ENCODE assay signal across 1 cellular context in the genomic region with DNA sequence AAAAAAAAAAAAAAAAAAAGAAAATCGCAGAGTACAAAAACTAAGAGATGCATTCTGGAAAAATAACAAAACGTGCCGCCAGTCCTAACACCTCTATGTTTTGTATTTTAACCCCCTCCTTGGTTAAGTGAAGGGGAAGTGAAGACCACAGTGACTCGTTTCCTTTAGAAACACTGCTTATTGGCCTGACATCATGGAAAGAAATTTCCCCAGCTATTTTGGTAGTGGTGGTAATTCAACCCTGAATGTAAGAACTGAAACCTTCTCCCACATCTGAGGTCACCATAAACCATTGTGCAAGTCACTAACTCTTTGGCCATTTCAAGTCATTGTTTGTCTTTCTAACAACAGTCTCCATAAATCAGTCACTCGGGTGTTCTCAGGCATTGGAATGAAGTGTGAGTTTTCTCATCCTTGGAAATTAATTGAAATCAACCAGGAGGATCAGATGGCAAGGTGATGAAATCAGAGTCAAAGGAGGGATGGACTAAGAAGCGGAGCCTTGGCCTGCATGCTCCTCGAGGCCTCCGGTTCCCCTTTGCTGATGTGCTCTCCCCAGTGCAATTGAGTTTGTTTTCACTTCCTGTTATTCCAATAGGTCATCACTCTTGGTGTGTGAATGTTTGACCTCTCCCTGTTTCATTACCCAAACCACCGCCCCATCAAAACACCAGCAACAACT.
TF ChIP-seq lines count a peak whose summit lies in the region.

No MANE protein-coding gene starts in this region.

TF ChIP-seq in GM12878, 131 proteins besides CTCF, POLR2A, EP300 and RAD21 (continued from another document and continues in another):
- TF ChIP-seq ZBTB11 (CRISPR knock-in tag; IDR thresholded peaks at IDR 0.05) (no peak), SREBF1 (IDR thresholded peaks at IDR 0.05; ENCODE audit: low read length) (no peak), STAT1 (conservative IDR thresholded peaks at IDR 0.05) (0 out of 2 replicates have a peak, but pooled peaks have one; percentile 76), RAD51 (IDR thresholded peaks at IDR 0.05) (no peak), JUND (IDR thresholded peaks at IDR 0.05; ENCODE audit: low read depth, low read length) (peak; percentile 64; the same call in 1 of the 2 replicates), ATF7 (IDR thresholded peaks at IDR 0.05; ENCODE audit: low read depth) (peak; percentile 98), ZBED1 (IDR thresholded peaks at IDR 0.05; ENCODE audit: borderline replicate concordance) (peak; percentile 83; the same call in 1 of the 2 replicates), NR2C1 (IDR thresholded peaks at IDR 0.05) (0 out of 2 replicates have a peak, but pooled peaks have one; percentile 19), BHLHE40 (IDR thresholded peaks at IDR 0.05; ENCODE audit: borderline replicate concordance in 1 of 2, low read depth in 2 of 2, low read length in 1 of 2) (peak; percentile 98 to 99), ZNF217 (IDR thresholded peaks at IDR 0.05) (peak; percentile 70), TARDBP (IDR thresholded peaks at IDR 0.05; ENCODE audit: borderline replicate concordance) (no peak), ZBTB33 (IDR thresholded peaks at IDR 0.05) (no peak), NR2C2 (IDR thresholded peaks at IDR 0.05; ENCODE audit: borderline replicate concordance, control insufficient read depth, insufficient read length, low read depth) (no peak), EED (IDR thresholded peaks at IDR 0.05; ENCODE audit: low read depth) (peak; percentile 98), PML (IDR thresholded peaks at IDR 0.05; ENCODE audit: low read length) (0 out of 2 replicates have a peak, but pooled peaks have one; percentile 83), WRNIP1 (IDR thresholded peaks at IDR 0.05; ENCODE audit: borderline replicate concordance, low read depth, low read length) (no peak), TCF3 (IDR thresholded peaks at IDR 0.05; ENCODE audit: borderline replicate concordance, insufficient read depth, low read depth, low read length) (peak; percentile 69; the same call in 1 of the 2 replicates), NRF1 (conservative IDR thresholded peaks at IDR 0.05; ENCODE audit: low read depth, low read length) (no peak), MXI1 (IDR thresholded peaks at IDR 0.05; ENCODE audit: low read depth, low read length) (no peak), CHD2 (IDR thresholded peaks at IDR 0.05; ENCODE audit: borderline replicate concordance, low read depth, low read length) (peak; percentile 89), SREBF2 (IDR thresholded peaks at IDR 0.05; ENCODE audit: low read length) (no peak), CHD1 (IDR thresholded peaks at IDR 0.05; ENCODE audit: low read depth, low read length) (no peak), TAF1 (IDR thresholded peaks at IDR 0.05; ENCODE audit: borderline replicate concordance, low read depth, low read length) (peak; percentile 40; the same call in 1 of the 2 replicates), DPF2 (IDR thresholded peaks at IDR 0.05) (peak; percentile 98), NFYA (IDR thresholded peaks at IDR 0.05; ENCODE audit: borderline replicate concordance, low read depth, low read length) (no peak), GABPA (IDR thresholded peaks at IDR 0.05; ENCODE audit: low read depth) (peak; percentile 77), ZZZ3 (IDR thresholded peaks at IDR 0.05; ENCODE audit: control insufficient read depth, insufficient read length, low read depth) (no peak), SIX5 (IDR thresholded peaks at IDR 0.05; ENCODE audit: low read depth, low read length, severe bottlenecking) (peak; percentile 12), RELA (IDR thresholded peaks at IDR 0.05; ENCODE audit: borderline replicate concordance, partially characterized antibody) (peak; percentile 91), SMAD1 (IDR thresholded peaks at IDR 0.05; ENCODE audit: low read depth, partially characterized antibody) (no peak)
- TF ChIP-seq, protein P1, sequence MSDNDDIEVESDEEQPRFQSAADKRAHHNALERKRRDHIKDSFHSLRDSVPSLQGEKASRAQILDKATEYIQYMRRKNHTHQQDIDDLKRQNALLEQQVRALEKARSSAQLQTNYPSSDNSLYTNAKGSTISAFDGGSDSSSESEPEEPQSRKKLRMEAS (IDR thresholded peaks at IDR 0.05; ENCODE audit: low read depth, low read length) = no peak
- TF ChIP-seq, protein P2, sequence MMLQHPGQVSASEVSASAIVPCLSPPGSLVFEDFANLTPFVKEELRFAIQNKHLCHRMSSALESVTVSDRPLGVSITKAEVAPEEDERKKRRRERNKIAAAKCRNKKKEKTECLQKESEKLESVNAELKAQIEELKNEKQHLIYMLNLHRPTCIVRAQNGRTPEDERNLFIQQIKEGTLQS (IDR thresholded peaks at IDR 0.05; ENCODE audit: borderline replicate concordance, extremely low read depth, low read depth, low read length) = no peak
- TF ChIP-seq, protein P3, sequence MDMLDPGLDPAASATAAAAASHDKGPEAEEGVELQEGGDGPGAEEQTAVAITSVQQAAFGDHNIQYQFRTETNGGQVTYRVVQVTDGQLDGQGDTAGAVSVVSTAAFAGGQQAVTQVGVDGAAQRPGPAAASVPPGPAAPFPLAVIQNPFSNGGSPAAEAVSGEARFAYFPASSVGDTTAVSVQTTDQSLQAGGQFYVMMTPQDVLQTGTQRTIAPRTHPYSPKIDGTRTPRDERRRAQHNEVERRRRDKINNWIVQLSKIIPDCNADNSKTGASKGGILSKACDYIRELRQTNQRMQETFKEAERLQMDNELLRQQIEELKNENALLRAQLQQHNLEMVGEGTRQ (IDR thresholded peaks at IDR 0.05; ENCODE audit: borderline replicate concordance, low read depth, low read length) = no peak
- TF ChIP-seq, protein P4, sequence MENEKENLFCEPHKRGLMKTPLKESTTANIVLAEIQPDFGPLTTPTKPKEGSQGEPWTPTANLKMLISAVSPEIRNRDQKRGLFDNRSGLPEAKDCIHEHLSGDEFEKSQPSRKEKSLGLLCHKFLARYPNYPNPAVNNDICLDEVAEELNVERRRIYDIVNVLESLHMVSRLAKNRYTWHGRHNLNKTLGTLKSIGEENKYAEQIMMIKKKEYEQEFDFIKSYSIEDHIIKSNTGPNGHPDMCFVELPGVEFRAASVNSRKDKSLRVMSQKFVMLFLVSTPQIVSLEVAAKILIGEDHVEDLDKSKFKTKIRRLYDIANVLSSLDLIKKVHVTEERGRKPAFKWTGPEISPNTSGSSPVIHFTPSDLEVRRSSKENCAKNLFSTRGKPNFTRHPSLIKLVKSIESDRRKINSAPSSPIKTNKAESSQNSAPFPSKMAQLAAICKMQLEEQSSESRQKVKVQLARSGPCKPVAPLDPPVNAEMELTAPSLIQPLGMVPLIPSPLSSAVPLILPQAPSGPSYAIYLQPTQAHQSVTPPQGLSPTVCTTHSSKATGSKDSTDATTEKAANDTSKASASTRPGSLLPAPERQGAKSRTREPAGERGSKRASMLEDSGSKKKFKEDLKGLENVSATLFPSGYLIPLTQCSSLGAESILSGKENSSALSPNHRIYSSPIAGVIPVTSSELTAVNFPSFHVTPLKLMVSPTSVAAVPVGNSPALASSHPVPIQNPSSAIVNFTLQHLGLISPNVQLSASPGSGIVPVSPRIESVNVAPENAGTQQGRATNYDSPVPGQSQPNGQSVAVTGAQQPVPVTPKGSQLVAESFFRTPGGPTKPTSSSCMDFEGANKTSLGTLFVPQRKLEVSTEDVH (IDR thresholded peaks at IDR 0.05; ENCODE audit: low read depth, partially characterized antibody) = peak; percentile 33
- TF ChIP-seq, protein P5, sequence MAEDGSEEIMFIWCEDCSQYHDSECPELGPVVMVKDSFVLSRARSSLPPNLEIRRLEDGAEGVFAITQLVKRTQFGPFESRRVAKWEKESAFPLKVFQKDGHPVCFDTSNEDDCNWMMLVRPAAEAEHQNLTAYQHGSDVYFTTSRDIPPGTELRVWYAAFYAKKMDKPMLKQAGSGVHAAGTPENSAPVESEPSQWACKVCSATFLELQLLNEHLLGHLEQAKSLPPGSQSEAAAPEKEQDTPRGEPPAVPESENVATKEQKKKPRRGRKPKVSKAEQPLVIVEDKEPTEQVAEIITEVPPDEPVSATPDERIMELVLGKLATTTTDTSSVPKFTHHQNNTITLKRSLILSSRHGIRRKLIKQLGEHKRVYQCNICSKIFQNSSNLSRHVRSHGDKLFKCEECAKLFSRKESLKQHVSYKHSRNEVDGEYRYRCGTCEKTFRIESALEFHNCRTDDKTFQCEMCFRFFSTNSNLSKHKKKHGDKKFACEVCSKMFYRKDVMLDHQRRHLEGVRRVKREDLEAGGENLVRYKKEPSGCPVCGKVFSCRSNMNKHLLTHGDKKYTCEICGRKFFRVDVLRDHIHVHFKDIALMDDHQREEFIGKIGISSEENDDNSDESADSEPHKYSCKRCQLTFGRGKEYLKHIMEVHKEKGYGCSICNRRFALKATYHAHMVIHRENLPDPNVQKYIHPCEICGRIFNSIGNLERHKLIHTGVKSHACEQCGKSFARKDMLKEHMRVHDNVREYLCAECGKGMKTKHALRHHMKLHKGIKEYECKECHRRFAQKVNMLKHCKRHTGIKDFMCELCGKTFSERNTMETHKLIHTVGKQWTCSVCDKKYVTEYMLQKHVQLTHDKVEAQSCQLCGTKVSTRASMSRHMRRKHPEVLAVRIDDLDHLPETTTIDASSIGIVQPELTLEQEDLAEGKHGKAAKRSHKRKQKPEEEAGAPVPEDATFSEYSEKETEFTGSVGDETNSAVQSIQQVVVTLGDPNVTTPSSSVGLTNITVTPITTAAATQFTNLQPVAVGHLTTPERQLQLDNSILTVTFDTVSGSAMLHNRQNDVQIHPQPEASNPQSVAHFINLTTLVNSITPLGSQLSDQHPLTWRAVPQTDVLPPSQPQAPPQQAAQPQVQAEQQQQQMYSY (CRISPR knock-in tag; IDR thresholded peaks at IDR 0.05) = no peak
- TF ChIP-seq, protein P6, sequence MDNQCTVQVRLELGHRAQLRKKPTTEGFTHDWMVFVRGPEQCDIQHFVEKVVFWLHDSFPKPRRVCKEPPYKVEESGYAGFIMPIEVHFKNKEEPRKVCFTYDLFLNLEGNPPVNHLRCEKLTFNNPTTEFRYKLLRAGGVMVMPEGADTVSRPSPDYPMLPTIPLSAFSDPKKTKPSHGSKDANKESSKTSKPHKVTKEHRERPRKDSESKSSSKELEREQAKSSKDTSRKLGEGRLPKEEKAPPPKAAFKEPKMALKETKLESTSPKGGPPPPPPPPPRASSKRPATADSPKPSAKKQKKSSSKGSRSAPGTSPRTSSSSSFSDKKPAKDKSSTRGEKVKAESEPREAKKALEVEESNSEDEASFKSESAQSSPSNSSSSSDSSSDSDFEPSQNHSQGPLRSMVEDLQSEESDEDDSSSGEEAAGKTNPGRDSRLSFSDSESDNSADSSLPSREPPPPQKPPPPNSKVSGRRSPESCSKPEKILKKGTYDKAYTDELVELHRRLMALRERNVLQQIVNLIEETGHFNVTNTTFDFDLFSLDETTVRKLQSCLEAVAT (IDR thresholded peaks at IDR 0.05) = peak; percentile 84; the same call in 1 of the 2 replicates
- TF ChIP-seq, protein P7, sequence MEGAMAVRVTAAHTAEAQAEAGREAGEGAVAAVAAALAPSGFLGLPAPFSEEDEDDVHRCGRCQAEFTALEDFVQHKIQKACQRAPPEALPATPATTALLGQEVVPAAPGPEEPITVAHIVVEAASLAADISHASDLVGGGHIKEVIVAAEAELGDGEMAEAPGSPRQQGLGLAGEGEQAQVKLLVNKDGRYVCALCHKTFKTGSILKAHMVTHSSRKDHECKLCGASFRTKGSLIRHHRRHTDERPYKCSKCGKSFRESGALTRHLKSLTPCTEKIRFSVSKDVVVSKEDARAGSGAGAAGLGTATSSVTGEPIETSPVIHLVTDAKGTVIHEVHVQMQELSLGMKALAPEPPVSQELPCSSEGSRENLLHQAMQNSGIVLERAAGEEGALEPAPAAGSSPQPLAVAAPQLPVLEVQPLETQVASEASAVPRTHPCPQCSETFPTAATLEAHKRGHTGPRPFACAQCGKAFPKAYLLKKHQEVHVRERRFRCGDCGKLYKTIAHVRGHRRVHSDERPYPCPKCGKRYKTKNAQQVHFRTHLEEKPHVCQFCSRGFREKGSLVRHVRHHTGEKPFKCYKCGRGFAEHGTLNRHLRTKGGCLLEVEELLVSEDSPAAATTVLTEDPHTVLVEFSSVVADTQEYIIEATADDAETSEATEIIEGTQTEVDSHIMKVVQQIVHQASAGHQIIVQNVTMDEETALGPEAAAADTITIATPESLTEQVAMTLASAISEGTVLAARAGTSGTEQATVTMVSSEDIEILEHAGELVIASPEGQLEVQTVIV (IDR thresholded peaks at IDR 0.05; ENCODE audit: borderline replicate concordance, partially characterized antibody) = no peak
